9 cellular contexts compared by ENCODE assay signal in the genomic region with DNA sequence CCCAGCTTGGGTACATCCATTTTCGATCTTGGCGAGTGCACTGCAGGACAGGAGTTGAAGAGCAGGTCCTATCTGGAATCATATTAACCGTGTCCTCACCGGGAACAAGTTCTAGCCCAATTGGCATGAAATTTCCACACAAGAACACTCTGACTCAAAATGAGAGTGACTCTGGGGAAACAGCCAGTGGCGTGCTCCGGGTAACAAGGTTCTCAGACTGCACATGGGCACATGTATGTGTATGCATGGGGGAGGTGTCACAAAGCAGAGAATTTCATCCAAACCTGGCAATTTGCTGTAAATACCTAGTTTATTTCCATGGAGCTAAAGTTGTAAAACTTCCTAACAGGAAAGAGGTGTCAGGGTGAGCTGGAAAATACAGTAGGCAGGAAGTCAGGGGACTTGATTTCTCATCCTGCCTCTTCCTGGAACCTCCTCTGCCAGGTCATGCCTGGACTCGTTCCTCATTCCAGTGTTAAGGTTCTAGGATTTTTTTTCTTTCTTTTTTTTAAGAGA. TPM values are rescaled to one million over a fixed set of nuclear protein-coding genes. Genes with fewer than 3 reads are reported as not detected.
DNase-seq lines count a peak whose midpoint lies in the region; ATAC-seq, FAIRE-seq and TF ChIP-seq lines count a peak whose summit lies in the region.
"Had no signal": no experiment of that assay in that cellular context is flagged by ENCODE, and none has a peak within 500 bp of the region (broad histone marks: within the 10 kb centered on the region; RNA-seq: fewer than 3 reads in every experiment).

No MANE protein-coding gene starts in this region.

- BruUV-seq in K562 (replicated peaks; lab: Mats Ljungman, UMichigan) = TSS peak; percentile 50

- peak; percentile 55 for FAIRE-seq in K562 (lab: Jason Lieb, UNC)

- TF ChIP-seq POLR2A in K562 (conservative IDR thresholded peaks at IDR 0.05) (no peak), tibial nerve (IDR thresholded peaks at IDR 0.05) (no peak)

- peak overlapping the region; percentile 88 for H3K4me2 ChIP-seq in K562 (ENCODE audit: insufficient read depth, low read length)

- TF ChIP-seq CTCF in activated CD8-positive, alpha-beta T cell treated with anti-CD3 and anti-CD28 coated beads for 36 hours (IDR thresholded peaks at IDR 0.05) = no peak
- TF ChIP-seq CTCF in K562 (IDR thresholded peaks at IDR 0.05 in 2 of 3, conservative IDR thresholded peaks at IDR 0.05 in 1 of 3; ENCODE audit: insufficient read depth in 2 of 3, low read depth in 1 of 3, low read length in 3 of 3) (no peak), tibial nerve (IDR thresholded peaks at IDR 0.05) (no peak)

- DNase-seq in activated CD8-positive, alpha-beta T cell treated with anti-CD3 and anti-CD28 coated beads for 36 hours = no peak
- DNase-seq in activated CD8-positive, alpha-beta T cell treated with anti-CD3 and anti-CD28 coated beads, Interleukin-2, amount 10 ng/mL, durations not matched to agents 7 days and 5 days = no peak
- peak in 1 of 4 experiments; percentile 4 for DNase-seq in K562 (ENCODE audit: extremely low read depth in 1 of 4, low spot score in 3 of 4)
- peak; percentile 5 for DNase-seq in left lobe of liver (ENCODE audit: low spot score)
- DNase-seq in tibial nerve (ENCODE audit: low spot score in 2 of 2) = no peak
- DNase-seq in RKO (ENCODE audit: low spot score) = no peak
- no peak for DNase-seq in activated naive CD4-positive, alpha-beta T cell treated with anti-CD3 and anti-CD28 coated beads, Interleukin-2, amount 50 U/mL, for 16 hours
- DNase-seq: NCI-H2107 had no signal

- H3K27ac Mint-ChIP-seq in activated CD8-positive, alpha-beta T cell treated with anti-CD3 and anti-CD28 coated beads for 36 hours = no peak overlapping the region
- no peak overlapping the region for H3K27ac Mint-ChIP-seq in activated CD8-positive, alpha-beta T cell treated with anti-CD3 and anti-CD28 coated beads, Interleukin-2, amount 10 ng/mL, durations not matched to agents 7 days and 5 days

- H3K9me3 ChIP-seq in K562 (replicated peaks; ENCODE audit: control insufficient read depth, insufficient read depth, low read depth, low read length) = peaks cover 25% of the 10 kb centered on the region
- peaks cover 0 to 8% (median 4%) of the 10 kb centered on the region in 4 donors for H3K9me3 ChIP-seq in tibial nerve

- H3K4me3 Mint-ChIP-seq in activated CD8-positive, alpha-beta T cell treated with anti-CD3 and anti-CD28 coated beads for 36 hours = peak overlapping the region; percentile 11
- no peak overlapping the region for H3K4me3 Mint-ChIP-seq in activated CD8-positive, alpha-beta T cell treated with anti-CD3 and anti-CD28 coated beads, Interleukin-2, amount 10 ng/mL, durations not matched to agents 7 days and 5 days

- peaks cover 34% of the 10 kb centered on the region for H3K27me3 Mint-ChIP-seq in activated CD8-positive, alpha-beta T cell treated with anti-CD3 and anti-CD28 coated beads for 36 hours
- H3K27me3 Mint-ChIP-seq in activated CD8-positive, alpha-beta T cell treated with anti-CD3 and anti-CD28 coated beads, Interleukin-2, amount 10 ng/mL, durations not matched to agents 7 days and 5 days (ENCODE audit: low read depth) = peaks cover 46% of the 10 kb centered on the region

- H3K36me3 ChIP-seq in K562 (ENCODE audit: control insufficient read depth, insufficient read depth, low read length) (peaks cover 49% of the 10 kb centered on the region), tibial nerve (peaks cover 0 to 48% (median 6%) of the 10 kb centered on the region in 3 donors)

- peaks cover 8% of the 10 kb centered on the region for H3K36me3 Mint-ChIP-seq in activated CD8-positive, alpha-beta T cell treated with anti-CD3 and anti-CD28 coated beads for 36 hours (ENCODE audit: low read depth)
- H3K36me3 Mint-ChIP-seq in activated CD8-positive, alpha-beta T cell treated with anti-CD3 and anti-CD28 coated beads, Interleukin-2, amount 10 ng/mL, durations not matched to agents 7 days and 5 days (ENCODE audit: low read depth) = peaks cover 29% of the 10 kb centered on the region

- no peaks in the 10 kb centered on the region for H4K20me1 ChIP-seq in K562 (replicated peaks; ENCODE audit: control insufficient read depth, insufficient read depth, low read length)

- H3K4me1 ChIP-seq in K562 (replicated peaks in 1 of 2; ENCODE audit: control insufficient read depth in 2 of 2, insufficient read depth in 2 of 2, low read length in 2 of 2) = peaks cover 44 to 48% of the 10 kb centered on the region in 2 experiments
- peaks cover 0 to 53% (median 17%) of the 10 kb centered on the region in 4 donors for H3K4me1 ChIP-seq in tibial nerve

- H3K27me3 ChIP-seq in K562 (ENCODE audit: control insufficient read depth in 2 of 2, insufficient read depth in 2 of 2, low read length in 2 of 2) (no peaks in the 10 kb centered on the region), tibial nerve (no peaks in the 10 kb centered on the region)

- peak overlapping the region; percentile 95 to 96 for H3K9ac ChIP-seq in K562 (ENCODE audit: insufficient read depth in 1 of 2, low read depth in 2 of 2, low read length in 2 of 2)

- H3K27ac ChIP-seq in K562 (ENCODE audit: extremely low read depth, low read depth, low read length) (peak overlapping the region; percentile 91), tibial nerve (peak overlapping the region in 3 of 4 donors; percentile 26 to 99 (median 99))

- POLR2A ChIA-PET in activated CD8-positive, alpha-beta T cell treated with anti-CD3 and anti-CD28 coated beads for 36 hours (lab: Charles Lee) = interaction anchor here (1.0 kb wide), 1 partner anchor 67 kb away, joined by 4 read pairs; a partner anchor contains a TSS
- POLR2A ChIA-PET in activated CD8-positive, alpha-beta T cell treated with anti-CD3 and anti-CD28 coated beads, Interleukin-2, amount 10 ng/mL, durations not matched to agents 7 days and 5 days (lab: Charles Lee) = interaction anchor here (0.7 kb wide), 1 partner anchor 1070 kb away, joined by 3 read pairs; no protein-coding TSS in a partner anchor
- POLR2A ChIA-PET in K562 (lab: Yijun Ruan, JAX) = interaction anchor here (0.7 to 4.3 kb wide), 6 partner anchors 8 to 589 kb away, joined by 3 to 19 read pairs (median 4); no protein-coding TSS in a partner anchor

- no peak overlapping the region for H2AFZ ChIP-seq in K562 (ENCODE audit: low read depth, low read length)

- TF ChIP-seq EP300 in K562 (IDR thresholded peaks at IDR 0.05; ENCODE audit: low read length) = no peak
- TF ChIP-seq EP300 in tibial nerve (IDR thresholded peaks at IDR 0.05) = no peak

- peaks cover 12% of the 10 kb centered on the region for H3K9me3 Mint-ChIP-seq in activated CD8-positive, alpha-beta T cell treated with anti-CD3 and anti-CD28 coated beads for 36 hours
- peaks cover 19% of the 10 kb centered on the region for H3K9me3 Mint-ChIP-seq in activated CD8-positive, alpha-beta T cell treated with anti-CD3 and anti-CD28 coated beads, Interleukin-2, amount 10 ng/mL, durations not matched to agents 7 days and 5 days (ENCODE audit: insufficient read depth)

- no peaks in the 10 kb centered on the region for H3K9me1 ChIP-seq in K562 (ENCODE audit: control insufficient read depth, insufficient read depth, low read length)

- CTCF ChIA-PET in activated CD8-positive, alpha-beta T cell treated with anti-CD3 and anti-CD28 coated beads for 36 hours (lab: Charles Lee) = interaction anchor here (1.1 to 1.2 kb wide), 2 partner anchors 18 to 37 kb away, joined by 3 to 5 read pairs; no protein-coding TSS in a partner anchor
- CTCF ChIA-PET in activated CD8-positive, alpha-beta T cell treated with anti-CD3 and anti-CD28 coated beads, Interleukin-2, amount 10 ng/mL, durations not matched to agents 7 days and 5 days (lab: Charles Lee) = no interaction called here
- CTCF ChIA-PET in K562 (lab: Yijun Ruan, JAX; ENCODE audit: low intra/inter-chr PET ratio) = no interaction called here

- peak overlapping the region; percentile 86 for H3K4me3 ChIP-seq in K562
- H3K4me3 ChIP-seq in tibial nerve = peak overlapping the region; percentile 69 to 95 (median 80)

- peaks cover 12% of the 10 kb centered on the region for H3K4me1 Mint-ChIP-seq in activated CD8-positive, alpha-beta T cell treated with anti-CD3 and anti-CD28 coated beads for 36 hours (ENCODE audit: low read depth)
- H3K4me1 Mint-ChIP-seq in activated CD8-positive, alpha-beta T cell treated with anti-CD3 and anti-CD28 coated beads, Interleukin-2, amount 10 ng/mL, durations not matched to agents 7 days and 5 days (ENCODE audit: low read depth) = peaks cover 13% of the 10 kb centered on the region

- intact Hi-C loops in activated CD8-positive, alpha-beta T cell treated with anti-CD3 and anti-CD28 coated beads for 36 hours (cut with micrococcal nuclease) = no loop called here
- intact Hi-C loops in K562 (cut with micrococcal nuclease) = no loop called here

- 63% methylated on average over 7 of the region's 7 CpGs for WGBS in K562 (ENCODE audit: insufficient coverage, low coverage, missing lambda C conversion rate)
- 55 to 56% methylated on average over 7 of the region's 7 CpGs for WGBS in tibial nerve, 2 donors

- no peak for ATAC-seq in activated CD8-positive, alpha-beta T cell treated with anti-CD3 and anti-CD28 coated beads for 36 hours
- ATAC-seq in activated CD8-positive, alpha-beta T cell treated with anti-CD3 and anti-CD28 coated beads, Interleukin-2, amount 10 ng/mL, durations not matched to agents 7 days and 5 days = no peak
- ATAC-seq in K562 (no peak), left lobe of liver (no peak), GM18498 (IDR thresholded peaks at IDR 0.05; ENCODE audit: unreplicated experiment) (no peak)

- H3K79me2 ChIP-seq in K562 (ENCODE audit: control insufficient read depth, insufficient read depth, low read length) = peaks cover 47% of the 10 kb centered on the region

- in situ Hi-C loops in K562 (cut with MboI) = no loop called here

- no peak for TF ChIP-seq RAD21 in K562 (CRISPR knock-in tag; conservative IDR thresholded peaks at IDR 0.05 in 1 of 2, IDR thresholded peaks at IDR 0.05 in 1 of 2)

RNA-seq across cellular contexts. Expression of a gene that starts 1.7 kb away (rescaled TPM):
- total RNA-seq in activated CD8-positive, alpha-beta T cell treated with anti-CD3 and anti-CD28 coated beads for 36 hours = 10 to 100 TPM; 11.5 to 12.6 TPM
- 10 to 100 TPM in 1 of 2 experiments, 1 to 10 TPM in 1; 8.3 to 10.9 TPM for total RNA-seq in activated CD8-positive, alpha-beta T cell treated with anti-CD3 and anti-CD28 coated beads, Interleukin-2, amount 10 ng/mL, durations not matched to agents 7 days and 5 days
- 58.9 and 87.5 TPM in 2 replicates for total RNA-seq in K562 (2011; cell fraction: chromatin; rRNA removed; ENCODE audit: low replicate concordance)
- total RNA-seq in K562 (2011; cell fraction: nucleolus; rRNA removed) = 81.7 and 89.2 TPM in 2 replicates
- 55.3 and 62.8 TPM in 2 replicates for total RNA-seq in K562 (2011; cell fraction: nucleoplasm; rRNA removed)
- 230 and 404 TPM in 2 replicates for total RNA-seq in K562 (2014; rRNA removed)
- total RNA-seq in K562 (2014; rRNA removed; fragmentation: Illumina TruSeq; extraction: Trizol) = 52.0 and 55.4 TPM in 2 replicates
- total RNA-seq in K562 (2015; rRNA removed; fragmentation: Illumina TruSeq; extraction: Trizol) = 80.2 and 81.1 TPM in 2 replicates
- 110 and 117 TPM in 2 replicates for total RNA-seq in K562 (2021)
- polyA plus RNA-seq in K562 (2011; rRNA removed) = 142 and 147 TPM in 2 replicates
- polyA plus RNA-seq in K562 (2011; cell fraction: cytosol; rRNA removed) = 201 and 540 TPM in 2 replicates
- polyA plus RNA-seq in K562 (2011; cell fraction: nucleus; rRNA removed) = 92.2 and 167 TPM in 2 replicates
- 130 and 170 TPM in 2 replicates for polyA plus RNA-seq in K562 (2012)
- polyA plus RNA-seq in K562 (2014; fragmentation: Illumina TruSeq; extraction: Trizol) = 70.2 and 110 TPM in 2 replicates
- 10 to 100 TPM; 43.9 to 45.0 TPM for polyA plus RNA-seq in K562 (2014; fragmentation: Nextera tagmentation; extraction: Ambion mirVana)
- 223 and 254 TPM in 2 replicates for polyA plus RNA-seq in K562 (2014; rRNA removed)
- polyA minus RNA-seq in K562 (2011; rRNA and poly(A)+ RNA removed) = 79.0 and 140 TPM in 2 replicates
- 123 and 146 TPM in 2 replicates for polyA minus RNA-seq in K562 (2011; cell fraction: cytosol; rRNA and poly(A)+ RNA removed)
- 50.9 and 51.2 TPM in 2 replicates for polyA minus RNA-seq in K562 (2011; cell fraction: nucleus; rRNA and poly(A)+ RNA removed)
- 5.2 TPM for total RNA-seq in left lobe of liver
- 100 to 1,000 TPM; 245 to 506 (median 331) TPM for total RNA-seq in tibial nerve

RNA-seq across cellular contexts. Expression of a gene that starts 55.6 kb away (rescaled TPM):
- total RNA-seq in activated CD8-positive, alpha-beta T cell treated with anti-CD3 and anti-CD28 coated beads for 36 hours = not detected
- not detected for total RNA-seq in activated CD8-positive, alpha-beta T cell treated with anti-CD3 and anti-CD28 coated beads, Interleukin-2, amount 10 ng/mL, durations not matched to agents 7 days and 5 days
- total RNA-seq in K562 (2011; cell fraction: chromatin; rRNA removed; ENCODE audit: low replicate concordance) = not detected in 2 replicates
- not detected in 2 replicates for total RNA-seq in K562 (2011; cell fraction: nucleolus; rRNA removed)
- total RNA-seq in K562 (2011; cell fraction: nucleoplasm; rRNA removed) = not detected in 2 replicates
- total RNA-seq in K562 (2014; rRNA removed) (not detected in 2 replicates), K562 (2014; rRNA removed; fragmentation: Illumina TruSeq; extraction: Trizol) (not detected in 2 replicates), K562 (2015; rRNA removed; fragmentation: Illumina TruSeq; extraction: Trizol) (not detected in 2 replicates), K562 (2021) (not detected in 2 replicates), left lobe of liver (not detected), tibial nerve (100 to 1,000 TPM in 1 of 4 donors, 10 to 100 TPM in 3; 18.8 to 135 (median 61.6) TPM)
- polyA plus RNA-seq in K562 (2011; rRNA removed) (not detected in 2 replicates), K562 (2014; fragmentation: Illumina TruSeq; extraction: Trizol) (not detected in 2 replicates), K562 (2014; fragmentation: Nextera tagmentation; extraction: Ambion mirVana) (not detected), K562 (2014; rRNA removed) (not detected in 2 replicates)
- polyA plus RNA-seq in K562 (2011; cell fraction: cytosol; rRNA removed) = not detected in 2 replicates
- polyA plus RNA-seq in K562 (2011; cell fraction: nucleus; rRNA removed) = not detected in 2 replicates
- not detected in 2 replicates for polyA plus RNA-seq in K562 (2012)
- polyA minus RNA-seq in K562 (2011; rRNA and poly(A)+ RNA removed) = not detected in 2 replicates
- not detected in 2 replicates for polyA minus RNA-seq in K562 (2011; cell fraction: cytosol; rRNA and poly(A)+ RNA removed)
- not detected in 2 replicates for polyA minus RNA-seq in K562 (2011; cell fraction: nucleus; rRNA and poly(A)+ RNA removed)

Comparison
In these comparisons a context has a peak if more than half of its experiments do, and no peak if none do; other contexts are left out.
1. RNA of a gene that starts 55.6 kb away (total RNA-seq): 18.8 to 135 TPM in tibial nerve; not detected in left lobe of liver (single experiment), not detected in activated CD8-positive, alpha-beta T cell treated with anti-CD3 and anti-CD28 coated beads for 36 hours, not detected in activated CD8-positive, alpha-beta T cell treated with anti-CD3 and anti-CD28 coated beads, Interleukin-2, amount 10 ng/mL, durations not matched to agents 7 days and 5 days and not detected in K562; every median in the first group is over 10 times any median in the second.